Comparison of ENCODE assay signal across 1 cellular context in genomic region chr4:84878090-84878489, GRCh38.
TF ChIP-seq lines count a peak whose summit lies in the region.

No MANE protein-coding gene starts in this region.

TF ChIP-seq in HCT116, 20 proteins besides CTCF, POLR2A, EP300 and RAD21:
- peak; percentile 16; the same call in 1 of the 2 replicates for TF ChIP-seq FOSL1 (IDR thresholded peaks at IDR 0.05; ENCODE audit: low read depth)
- TF ChIP-seq JUND (IDR thresholded peaks at IDR 0.05): peak; percentile 21; the same call in 1 of the 2 replicates
- TF ChIP-seq SIN3A (IDR thresholded peaks at IDR 0.05; ENCODE audit: low read depth): no peak
TF ChIP-seq in HCT116: peak in this region for 2.
